Comparison of ENCODE assay signal across 1 cellular context in genomic region chr5:88675758-88676636, GRCh38.
TF ChIP-seq lines count a peak whose summit lies in the region.

No MANE protein-coding gene starts in this region.

TF ChIP-seq in HEK293, 187 proteins besides CTCF, POLR2A, EP300 and RAD21 (continued from another document and continues in another):
- no peak for TF ChIP-seq ZSCAN4 (tag by site-specific recombination; IDR thresholded peaks at IDR 0.05)
- no peak for TF ChIP-seq ZNF639 (tag by site-specific recombination; IDR thresholded peaks at IDR 0.05)
- TF ChIP-seq GLI2 (tag by site-specific recombination; IDR thresholded peaks at IDR 0.05; ENCODE audit: borderline replicate concordance, low read depth), result no peak
- TF ChIP-seq ZNF560 (tag by site-specific recombination; IDR thresholded peaks at IDR 0.05; ENCODE audit: borderline replicate concordance), result no peak
- no peak for TF ChIP-seq BCL11B (tag by site-specific recombination; IDR thresholded peaks at IDR 0.05; ENCODE audit: low read depth)
- TF ChIP-seq SALL2 (tag by site-specific recombination; IDR thresholded peaks at IDR 0.05; ENCODE audit: borderline replicate concordance), result no peak
- no peak for TF ChIP-seq ZNF558 (tag by site-specific recombination; IDR thresholded peaks at IDR 0.05)
- TF ChIP-seq HOXA7 (CRISPR knock-in tag; IDR thresholded peaks at IDR 0.05; ENCODE audit: borderline replicate concordance), result no peak
- TF ChIP-seq ZNF747 (tag by site-specific recombination; IDR thresholded peaks at IDR 0.05), result no peak
- no peak for TF ChIP-seq GLI4 (tag by site-specific recombination; IDR thresholded peaks at IDR 0.05)
- no peak; the same call in 1 of the 2 replicates for TF ChIP-seq ZBTB10 (tag by site-specific recombination; IDR thresholded peaks at IDR 0.05)
- peak; percentile 72 for TF ChIP-seq ZBTB48 (tag by site-specific recombination; IDR thresholded peaks at IDR 0.05)
- TF ChIP-seq ZNF561 (tag by site-specific recombination; IDR thresholded peaks at IDR 0.05; ENCODE audit: borderline replicate concordance), result 0 out of 2 replicates have a peak, but pooled peaks have one; percentile 69
- no peak for TF ChIP-seq ZNF174 (tag by site-specific recombination; IDR thresholded peaks at IDR 0.05)
- no peak for TF ChIP-seq ZNF645 (tag by site-specific recombination; IDR thresholded peaks at IDR 0.05)
- TF ChIP-seq ZNF426 (tag by site-specific recombination; IDR thresholded peaks at IDR 0.05), result no peak
- 0 out of 2 replicates have a peak, but pooled peaks have one; percentile 49 for TF ChIP-seq HOXC10 (CRISPR knock-in tag; IDR thresholded peaks at IDR 0.05)
- TF ChIP-seq ZNF148 (tag by site-specific recombination; IDR thresholded peaks at IDR 0.05; ENCODE audit: borderline replicate concordance), result no peak
- TF ChIP-seq ZNF175 (tag by site-specific recombination; IDR thresholded peaks at IDR 0.05), result no peak
- TF ChIP-seq ZBTB17 (tag by site-specific recombination; IDR thresholded peaks at IDR 0.05), result no peak
- TF ChIP-seq ZNF610 (tag by site-specific recombination; IDR thresholded peaks at IDR 0.05; ENCODE audit: borderline replicate concordance), result peak; percentile 93
- TF ChIP-seq ZNF530 (tag by site-specific recombination; IDR thresholded peaks at IDR 0.05; ENCODE audit: low read depth), result no peak
- no peak for TF ChIP-seq ZNF121 (tag by site-specific recombination; IDR thresholded peaks at IDR 0.05)
- no peak for TF ChIP-seq ZNF248 (tag by site-specific recombination; IDR thresholded peaks at IDR 0.05)
- no peak for TF ChIP-seq KLF1 (tag by site-specific recombination; IDR thresholded peaks at IDR 0.05)
- no peak for TF ChIP-seq ZEB2 (tag by site-specific recombination; IDR thresholded peaks at IDR 0.05)
- TF ChIP-seq ZBTB6 (tag by site-specific recombination; IDR thresholded peaks at IDR 0.05), result no peak
- no peak for TF ChIP-seq HIC1 (tag by site-specific recombination; IDR thresholded peaks at IDR 0.05)
- TF ChIP-seq MEIS1 (CRISPR knock-in tag; IDR thresholded peaks at IDR 0.05; ENCODE audit: borderline replicate concordance), result no peak
- no peak for TF ChIP-seq ZNF704 (tag by site-specific recombination; IDR thresholded peaks at IDR 0.05)
- TF ChIP-seq ZNF146 (tag by site-specific recombination; IDR thresholded peaks at IDR 0.05), result no peak
- TF ChIP-seq ZNF211 (tag by site-specific recombination; IDR thresholded peaks at IDR 0.05; ENCODE audit: low read depth), result no peak
- TF ChIP-seq PATZ1 (tag by site-specific recombination; IDR thresholded peaks at IDR 0.05), result peak; percentile 64; the same call in 1 of the 2 replicates
- TF ChIP-seq ZNF416 (tag by site-specific recombination; IDR thresholded peaks at IDR 0.05), result no peak
- peak; percentile 67; the same call in 1 of the 2 replicates for TF ChIP-seq ZNF580 (tag by site-specific recombination; IDR thresholded peaks at IDR 0.05)
- no peak for TF ChIP-seq ZNF624 (tag by site-specific recombination; IDR thresholded peaks at IDR 0.05)
- TF ChIP-seq ZBTB26 (tag by site-specific recombination; optimal IDR thresholded peaks at IDR 0.05), result peak; percentile 81
- TF ChIP-seq ZBTB21 (tag by site-specific recombination; IDR thresholded peaks at IDR 0.05), result peak; percentile 77
- no peak for TF ChIP-seq PBX3 (CRISPR knock-in tag; IDR thresholded peaks at IDR 0.05)
